Comparison of ENCODE assay signal across 8 cellular contexts in the genomic region with DNA sequence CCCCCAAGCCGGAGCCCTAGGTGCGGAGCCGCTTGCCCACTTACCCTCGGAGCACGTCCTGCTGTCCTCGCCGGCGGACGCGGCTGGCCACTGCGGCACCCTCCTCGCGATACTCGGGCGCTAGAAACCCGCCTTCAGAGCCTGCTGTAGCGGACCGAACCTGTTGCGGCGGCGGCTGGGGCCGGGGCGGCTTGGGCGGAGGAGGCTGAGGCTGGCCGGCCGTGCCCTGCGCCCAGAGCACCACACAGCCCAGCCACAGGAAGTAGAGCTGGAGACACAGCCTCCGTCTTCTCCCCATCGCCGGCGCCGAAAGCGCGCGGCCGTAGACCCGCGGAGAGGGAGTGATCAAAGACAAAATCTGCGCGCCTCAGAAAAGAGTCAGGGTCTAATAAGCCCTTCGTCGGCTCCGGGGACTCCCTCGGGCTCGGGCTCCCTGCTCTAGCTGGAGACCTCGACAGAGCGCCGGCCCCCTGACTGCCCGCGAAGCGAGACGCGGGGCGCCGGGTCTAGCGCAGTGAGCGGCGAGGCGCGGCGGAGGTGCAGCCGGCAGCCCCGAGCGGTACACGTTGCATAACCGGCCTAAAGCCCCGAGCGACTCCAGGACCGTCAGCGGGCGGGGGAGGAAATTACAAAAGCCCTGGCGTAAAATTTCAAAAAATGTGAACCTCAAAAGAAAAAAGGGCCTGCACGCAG. TPM values are rescaled to one million over a fixed set of nuclear protein-coding genes. Genes with fewer than 3 reads are reported as not detected.
DNase-seq lines count a peak whose midpoint lies in the region; TF ChIP-seq lines count a peak whose summit lies in the region.

No MANE protein-coding gene starts in this region.

- no peak overlapping the region for H4K91ac ChIP-seq in H9 (ENCODE audit: insufficient read length, low read depth, low read length)

- no peak overlapping the region for H2BK5ac ChIP-seq in H9 (ENCODE audit: insufficient read length, low read length)

- H2BK120ac ChIP-seq in H9 (ENCODE audit: low read depth, low read length, poor library complexity, severe bottlenecking), result no peak overlapping the region

- no peaks in the 10 kb centered on the region for H3K9me3 Mint-ChIP-seq in H9
- no peaks in the 10 kb centered on the region for H3K9me3 Mint-ChIP-seq in neural progenitor cell

- H3K27me3 ChIP-seq in H9 (ENCODE audit: insufficient read depth, low read length) (peaks cover 15% of the 10 kb centered on the region; the same call in 1 of the 2 replicates), Peyer's patch (peaks cover 0 to 20% of the 10 kb centered on the region in 2 donors), neural progenitor cell (peaks cover 30% of the 10 kb centered on the region)

- H3K36me3 ChIP-seq in Peyer's patch (no peaks in the 10 kb centered on the region), neural progenitor cell (no peaks in the 10 kb centered on the region)

- peaks cover 32% of the 10 kb centered on the region for H3K23me2 ChIP-seq in H9 (ENCODE audit: insufficient read length, low read depth, low read length, poor library complexity, severe bottlenecking)

- peaks cover 74% of the 10 kb centered on the region for H3K27me3 Mint-ChIP-seq in H9 (ENCODE audit: low read depth)
- H3K27me3 Mint-ChIP-seq in neural progenitor cell (ENCODE audit: insufficient read depth, low read depth), result peaks cover 7% of the 10 kb centered on the region

- H3K4me2 ChIP-seq in H9 (ENCODE audit: insufficient read depth, insufficient read length, low read length) (peak overlapping the region; percentile 66), neural progenitor cell (peak overlapping the region; percentile 87)

- no peaks in the 10 kb centered on the region for H3K79me2 ChIP-seq in H9 (ENCODE audit: insufficient read depth, low read length)
- peaks cover 35% of the 10 kb centered on the region for H3K79me2 ChIP-seq in neural progenitor cell (ENCODE audit: low read depth)

- H3K56ac ChIP-seq in H9 (ENCODE audit: insufficient read length, low read depth, low read length), result no peak overlapping the region

- H3K4me3 Mint-ChIP-seq in H9 (peak overlapping the region; percentile 65 to 82), neural progenitor cell (peak overlapping the region; percentile 92)

- no peak overlapping the region for H4K8ac ChIP-seq in H9 (replicated peaks; ENCODE audit: insufficient read length, low read depth, low read length)

- H3K79me1 ChIP-seq in H9 (ENCODE audit: insufficient read depth, low read depth, low read length, poor library complexity, severe bottlenecking), result no peaks in the 10 kb centered on the region

- H3K4ac ChIP-seq in H9 (ENCODE audit: low read depth, low read length), result no peak overlapping the region

- H3F3A ChIP-seq in neural progenitor cell (ENCODE audit: low read depth), result peaks cover 34% of the 10 kb centered on the region

- H3K4me1 Mint-ChIP-seq in H9 (peaks cover 10 to 11% of the 10 kb centered on the region in 2 experiments), neural progenitor cell (peaks cover 24% of the 10 kb centered on the region)

- H3K36me3 Mint-ChIP-seq in H9 (ENCODE audit: insufficient read depth in 1 of 3, low read depth in 3 of 3), result peaks cover 0 to 11% (median 9%) of the 10 kb centered on the region in 3 experiments; a peak in 3 of 7 replicates
- H3K36me3 Mint-ChIP-seq in neural progenitor cell, result peaks cover 4% of the 10 kb centered on the region

- H3K27ac Mint-ChIP-seq in H9 (no peak overlapping the region; a peak in 1 of 7 replicates), neural progenitor cell (no peak overlapping the region)

- no peaks in the 10 kb centered on the region for H3K4me1 ChIP-seq in H9 (ENCODE audit: insufficient read depth, low read length)
- H3K4me1 ChIP-seq in Peyer's patch, result peaks cover 0 to 23% (median 0%) of the 10 kb centered on the region in 4 donors
- peaks cover 12% of the 10 kb centered on the region for H3K4me1 ChIP-seq in neural progenitor cell

- H3K4me3 ChIP-seq in Peyer's patch (peak overlapping the region; percentile 18 to 53 (median 38)), neural progenitor cell (peak overlapping the region; percentile 82)

- no peak for TF ChIP-seq POLR2A in Peyer's patch (IDR thresholded peaks at IDR 0.05)

- H3K9me3 ChIP-seq in H9 (ENCODE audit: control insufficient read depth, low read depth, low read length), result no peaks in the 10 kb centered on the region
- no peaks in the 10 kb centered on the region for H3K9me3 ChIP-seq in Peyer's patch
- H3K9me3 ChIP-seq in neural progenitor cell (ENCODE audit: low read depth), result no peaks in the 10 kb centered on the region

- H2AK5ac ChIP-seq in H9 (ENCODE audit: insufficient read length, low read length), result no peak overlapping the region

- H2BK15ac ChIP-seq in H9 (ENCODE audit: low read depth, low read length), result no peak overlapping the region

- H4K5ac ChIP-seq in H9 (ENCODE audit: insufficient read length, low read depth, low read length), result no peak overlapping the region

- no peak overlapping the region for H2BK12ac ChIP-seq in H9 (ENCODE audit: insufficient read length, low read depth, low read length)

- no peak overlapping the region for H3K23ac ChIP-seq in H9 (ENCODE audit: insufficient read length, low read depth, low read length)

- H2BK20ac ChIP-seq in H9 (ENCODE audit: low read depth, low read length, poor library complexity, severe bottlenecking), result no peak overlapping the region

- no peaks in the 10 kb centered on the region for H4K20me1 ChIP-seq in H9 (ENCODE audit: control insufficient read depth, insufficient read depth, insufficient read length)
- peaks cover 18% of the 10 kb centered on the region for H4K20me1 ChIP-seq in neural progenitor cell (ENCODE audit: low read depth)

- DNase-seq in H9 (peak; percentile 55), Peyer's patch (no peak), fibroblast of peridontal ligament (ENCODE audit: extremely low read depth) (peak; percentile 60), neural progenitor cell (ENCODE audit: low spot score) (peak; percentile 73), activated gamma-delta T cell (lab: John Stamatoyannopoulos, UW) (no peak), NCI-H1105 treated with DMSO at 0.1 percent for 48 hours (lab: John Stamatoyannopoulos, UW) (no peak)
- DNase-seq in stimulated activated CD8-positive, alpha-beta memory T cell treated with anti-CD3 and anti-CD28 coated beads, Interleukin-4, amount 100 ng/mL, for 48 hours, result no peak
- DNase-seq in stimulated activated CD4-positive, alpha-beta T cell treated with anti-CD3 and anti-CD28 coated beads, Interleukin-4, amount 100 ng/mL, for 1 hour, result no peak

- no CpG with 5 or more reads among the region's 73 CpGs for WGBS in H9 (ENCODE audit: extremely low coverage, insufficient read length, low lambda C conversion rate)

- no peak for TF ChIP-seq CTCF in H9 (conservative IDR thresholded peaks at IDR 0.05)
- TF ChIP-seq CTCF in Peyer's patch (IDR thresholded peaks at IDR 0.05), result no peak
- TF ChIP-seq CTCF in neural progenitor cell (IDR thresholded peaks at IDR 0.05), result no peak

- H2AFZ ChIP-seq in H9 (ENCODE audit: low read length) (no peak overlapping the region), neural progenitor cell (replicated peaks) (peak overlapping the region; percentile 80)

- H3K9ac ChIP-seq in H9 (ENCODE audit: extremely low read depth, insufficient read length, low read length) (peak overlapping the region; percentile 48), neural progenitor cell (peak overlapping the region; percentile 24)

- no peak overlapping the region for H3T11ph ChIP-seq in H9 (ENCODE audit: low read length)

- peak overlapping the region; percentile 75 for H3K18ac ChIP-seq in H9 (ENCODE audit: insufficient read length, low read depth, low read length)

- H3K27ac ChIP-seq in H9 (ENCODE audit: insufficient read length, low read depth, low read length) (no peak overlapping the region), Peyer's patch (peak overlapping the region in 1 of 4 donors; percentile 9), neural progenitor cell (peak overlapping the region; percentile 9)

- peak overlapping the region; percentile 90 for H3K14ac ChIP-seq in H9 (ENCODE audit: insufficient read depth, low read length)

RNA-seq across cellular contexts. Expression of a gene that starts 0.6 kb away (rescaled TPM):
- total RNA-seq in H9 (2021), result 8.1 and 8.3 TPM in 2 replicates
- 1 to 10 TPM in 2 of 4 donors, under 1 TPM in 2; 0.40 to 3.3 (median 0.99) TPM for total RNA-seq in Peyer's patch
- total RNA-seq in neural progenitor cell (ENCODE audit: low replicate concordance), result 88.1 and 113 TPM in 2 replicates

Comparison
In these comparisons a context has a peak if more than half of its experiments do, and no peak if none do; other contexts are left out.
1. DNase-seq: peak in H9 (single experiment), fibroblast of peridontal ligament (single experiment) and neural progenitor cell (single experiment); none in Peyer's patch (0 of 3), activated gamma-delta T cell (single experiment), stimulated activated CD8-positive, alpha-beta memory T cell treated with anti-CD3 and anti-CD28 coated beads, Interleukin-4, amount 100 ng/mL, for 48 hours (single experiment), NCI-H1105 treated with DMSO at 0.1 percent for 48 hours (single experiment) and stimulated activated CD4-positive, alpha-beta T cell treated with anti-CD3 and anti-CD28 coated beads, Interleukin-4, amount 100 ng/mL, for 1 hour (single experiment).